29 cellular contexts compared by ENCODE assay signal in the genomic region with DNA sequence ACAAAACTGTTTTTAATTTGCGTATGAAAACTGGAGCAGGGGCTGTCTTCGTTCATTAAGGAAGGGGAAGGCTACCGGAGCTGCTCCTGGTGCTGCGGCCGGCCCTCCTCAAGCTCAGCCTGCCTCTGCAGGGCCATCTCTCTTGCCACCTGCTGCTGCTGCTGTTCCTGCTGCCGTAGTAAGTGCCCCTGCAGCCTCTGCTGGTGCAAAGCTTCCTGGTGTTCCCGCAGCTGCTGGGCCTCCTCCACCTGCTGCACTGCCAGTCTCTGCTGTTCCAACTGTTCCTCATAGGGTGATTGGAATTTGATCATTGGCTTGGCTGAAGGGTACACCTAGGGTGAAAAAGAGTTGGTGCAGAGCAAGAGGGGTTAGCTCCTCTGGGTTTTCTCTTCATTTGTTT.
DNase-seq lines count a peak whose midpoint lies in the region; ATAC-seq and TF ChIP-seq lines count a peak whose summit lies in the region.
"Had no signal": no experiment of that assay in that cellular context is flagged by ENCODE, and none has a peak within 500 bp of the region (broad histone marks: within the 10 kb centered on the region; RNA-seq: fewer than 3 reads in every experiment).

No MANE protein-coding gene starts in this region.

- no peak for DNase-seq in cardiac muscle cell (ENCODE audit: low read depth in 1 of 2, low spot score in 1 of 2)
- no peak for DNase-seq in Right ventricle myocardium superior
- peak; percentile 58 for DNase-seq in NCI-H2029 treated with DMSO at 0.1 percent for 48 hours (lab: John Stamatoyannopoulos, UW)
- peak; percentile 42 for DNase-seq in WTC11 (ENCODE audit: low spot score)
- no peak for DNase-seq in trophoblast cell
- no peak for DNase-seq in Calu3
- DNase-seq in NK-92 treated with Interleukin-12 subunit alpha and Interleukin-12 subunit beta, amount 100 ng/mL, for 24 hours (lab: John Stamatoyannopoulos, UW), result no peak
- no peak for DNase-seq in lower lobe of right lung
- DNase-seq: activated CD4-positive, alpha-beta T cell treated with anti-CD3 and anti-CD28 coated beads, Interleukin-2, amount 50 U/mL, for 4 hours; activated CD8-positive, alpha-beta memory T cell treated with anti-CD3 and anti-CD28 coated beads, Interleukin-2, amount 10 ng/mL, durations not matched to agents 7 days and 5 days; activated gamma-delta T cell; activated naive CD8-positive, alpha-beta T cell treated with anti-CD3 and anti-CD28 coated beads, Interleukin-2, amount 10 ng/mL, durations not matched to agents 7 days and 5 days; activated T-cell treated with anti-CD3 and anti-CD28 coated beads, Interleukin-2, amount 50 U/mL, for 4 hours; CD4-positive, CD25-positive, alpha-beta regulatory T cell; cortex of kidney; effector memory CD4-positive, alpha-beta T cell; mesendoderm; NCI-H1048; NCI-H446 treated with DMSO at 0.1 percent for 48 hours; PC-9; right cardiac atrium; spleen; T-helper 17 cell; thyroid gland had no signal

- no peak overlapping the region for H4K8ac ChIP-seq in trophoblast cell (ENCODE audit: low read depth, low read length)

- no peak for TF ChIP-seq CTCF in cardiac muscle cell (IDR thresholded peaks at IDR 0.05; ENCODE audit: low read depth, low read length)
- TF ChIP-seq CTCF in WTC11 (IDR thresholded peaks at IDR 0.05), result no peak
- no peak for TF ChIP-seq CTCF in Calu3 (IDR thresholded peaks at IDR 0.05; ENCODE audit: unreplicated experiment)
- no peak for TF ChIP-seq CTCF in lower lobe of right lung (IDR thresholded peaks at IDR 0.05)

- H3K27ac ChIP-seq in cardiac muscle cell (peak overlapping the region; percentile 49), trophoblast cell (ENCODE audit: low read depth, low read length) (no peak overlapping the region), lower lobe of right lung (no peak overlapping the region)
- H3K27ac ChIP-seq: ascending aorta, left lung, neutrophil, PC-9, spleen, thyroid gland, vagina had no signal

- H3K4me3 ChIP-seq in cardiac muscle cell (no peak overlapping the region), trophoblast cell (ENCODE audit: low read depth, low read length) (no peak overlapping the region), lower lobe of right lung (no peak overlapping the region)
- H3K4me3 ChIP-seq: ascending aorta, left lung, PC-9, spleen, thyroid gland, vagina had no signal

- no peak overlapping the region for H3K9ac ChIP-seq in trophoblast cell (ENCODE audit: low read length)

- peaks cover 47% of the 10 kb centered on the region for H3K36me3 Mint-ChIP-seq in WTC11
- H3K36me3 Mint-ChIP-seq in Calu3 (ENCODE audit: insufficient read depth, unreplicated experiment), result no peaks in the 10 kb centered on the region
- H3K36me3 Mint-ChIP-seq: CD4-positive, CD25-positive, alpha-beta regulatory T cell had no signal

- H3K27ac Mint-ChIP-seq in WTC11 (peak overlapping the region; percentile 21; the same call in 1 of the 2 replicates), Calu3 (ENCODE audit: unreplicated experiment) (no peak overlapping the region)
- H3K27ac Mint-ChIP-seq: activated CD8-positive, alpha-beta memory T cell treated with anti-CD3 and anti-CD28 coated beads, Interleukin-2, amount 10 ng/mL, durations not matched to agents 7 days and 5 days; activated naive CD8-positive, alpha-beta T cell treated with anti-CD3 and anti-CD28 coated beads, Interleukin-2, amount 10 ng/mL, durations not matched to agents 7 days and 5 days; CD4-positive, CD25-positive, alpha-beta regulatory T cell; IgD-negative memory B cell; T-helper 17 cell had no signal

- H3K4me1 Mint-ChIP-seq in WTC11 (peaks cover 13% of the 10 kb centered on the region), Calu3 (ENCODE audit: low read depth, unreplicated experiment) (no peaks in the 10 kb centered on the region)
- H3K4me1 Mint-ChIP-seq: CD4-positive, CD25-positive, alpha-beta regulatory T cell; T-helper 17 cell had no signal

- H3K4me1 ChIP-seq in cardiac muscle cell (ENCODE audit: low read depth) (peaks cover 68% of the 10 kb centered on the region), trophoblast cell (ENCODE audit: control insufficient read depth in 1 of 2, insufficient read depth in 2 of 2, low read length in 2 of 2) (no peaks in the 10 kb centered on the region), lower lobe of right lung (no peaks in the 10 kb centered on the region)
- H3K4me1 ChIP-seq: ascending aorta, spleen, thyroid gland, vagina had no signal

- H3K9me3 Mint-ChIP-seq in WTC11, result peaks cover 4% of the 10 kb centered on the region
- no peaks in the 10 kb centered on the region for H3K9me3 Mint-ChIP-seq in Calu3 (ENCODE audit: low read depth, unreplicated experiment)
- H3K9me3 Mint-ChIP-seq: activated naive CD8-positive, alpha-beta T cell treated with anti-CD3 and anti-CD28 coated beads, Interleukin-2, amount 10 ng/mL, durations not matched to agents 7 days and 5 days; activated T-cell treated with anti-CD3 and anti-CD28 coated beads, Interleukin-2, amount 50 U/mL, for 4 hours; IgD-negative memory B cell had no signal

- no peak overlapping the region for H3K18ac ChIP-seq in trophoblast cell (ENCODE audit: low read length)

- BruUV-seq in Calu3 (replicated peaks; lab: Mats Ljungman, UMichigan), result no TSS peak

- no peaks in the 10 kb centered on the region for H3K27me3 ChIP-seq in cardiac muscle cell
- H3K27me3 ChIP-seq in trophoblast cell (ENCODE audit: insufficient read depth, low read length), result no peaks in the 10 kb centered on the region
- no peaks in the 10 kb centered on the region for H3K27me3 ChIP-seq in lower lobe of right lung (ENCODE audit: low read depth)
- H3K27me3 ChIP-seq: ascending aorta, left lung, neutrophil, spleen, thyroid gland, vagina had no signal

- H2BK120ac ChIP-seq in trophoblast cell (ENCODE audit: insufficient read depth, low read length, poor library complexity), result no peak overlapping the region

- intact Hi-C loops in Right ventricle myocardium superior (cut with DNase I) (no loop called here), Calu3 (cut with micrococcal nuclease; ENCODE audit: unreplicated experiment) (no loop called here), lower lobe of right lung (cut with DNase I) (no loop called here)

- H4K91ac ChIP-seq in trophoblast cell (ENCODE audit: low read depth, low read length), result no peak overlapping the region

- WGBS in trophoblast cell (ENCODE audit: extremely low coverage, insufficient coverage, insufficient read length), result no CpG with 5 or more reads among the region's 7 CpGs

- H3K36me3 ChIP-seq in cardiac muscle cell, result peaks cover 59% of the 10 kb centered on the region
- H3K36me3 ChIP-seq in trophoblast cell (ENCODE audit: control insufficient read depth in 1 of 2, insufficient read depth in 2 of 2, low read length in 2 of 2), result peaks cover 8 to 15% of the 10 kb centered on the region in 2 experiments
- peaks cover 66% of the 10 kb centered on the region for H3K36me3 ChIP-seq in lower lobe of right lung

- no peaks in the 10 kb centered on the region for H3K9me3 ChIP-seq in cardiac muscle cell (ENCODE audit: low read depth)
- no peaks in the 10 kb centered on the region for H3K9me3 ChIP-seq in trophoblast cell (ENCODE audit: insufficient read depth, low read depth, low read length)
- H3K9me3 ChIP-seq in lower lobe of right lung, result no peaks in the 10 kb centered on the region
- H3K9me3 ChIP-seq: ascending aorta, left lung, neutrophil, spleen, thyroid gland, vagina had no signal

- no peak overlapping the region for H3K4me3 Mint-ChIP-seq in WTC11
- no peak overlapping the region for H3K4me3 Mint-ChIP-seq in Calu3 (ENCODE audit: low read depth, unreplicated experiment)
- H3K4me3 Mint-ChIP-seq: activated CD8-positive, alpha-beta memory T cell treated with anti-CD3 and anti-CD28 coated beads, Interleukin-2, amount 10 ng/mL, durations not matched to agents 7 days and 5 days; activated naive CD8-positive, alpha-beta T cell treated with anti-CD3 and anti-CD28 coated beads, Interleukin-2, amount 10 ng/mL, durations not matched to agents 7 days and 5 days; activated T-cell treated with anti-CD3 and anti-CD28 coated beads, Interleukin-2, amount 50 U/mL, for 4 hours; CD4-positive, CD25-positive, alpha-beta regulatory T cell; IgD-negative memory B cell; T-helper 17 cell had no signal

- no peaks in the 10 kb centered on the region for H3K27me3 Mint-ChIP-seq in WTC11 (ENCODE audit: low read depth)
- H3K27me3 Mint-ChIP-seq in Calu3 (ENCODE audit: unreplicated experiment), result no peaks in the 10 kb centered on the region
- H3K27me3 Mint-ChIP-seq: activated CD8-positive, alpha-beta memory T cell treated with anti-CD3 and anti-CD28 coated beads, Interleukin-2, amount 10 ng/mL, durations not matched to agents 7 days and 5 days; activated naive CD8-positive, alpha-beta T cell treated with anti-CD3 and anti-CD28 coated beads, Interleukin-2, amount 10 ng/mL, durations not matched to agents 7 days and 5 days; CD4-positive, CD25-positive, alpha-beta regulatory T cell; IgD-negative memory B cell had no signal

- no peak overlapping the region for H4K12ac ChIP-seq in trophoblast cell (ENCODE audit: low read depth, low read length)

- CTCF ChIA-PET in WTC11 (lab: Charles Lee), result interaction anchor here (1.0 to 3.2 kb wide), 6 partner anchors 11 to 650 kb away, joined by 3 to 17 read pairs (median 3); a partner anchor contains a TSS
- CTCF ChIA-PET in Calu3 (lab: Charles Lee), result no interaction called here

- no peak overlapping the region for H2BK5ac ChIP-seq in trophoblast cell (ENCODE audit: low read depth, low read length, poor library complexity)

- no peak overlapping the region for H3K4ac ChIP-seq in trophoblast cell (ENCODE audit: low read depth, low read length)

- no peak overlapping the region for H3K14ac ChIP-seq in trophoblast cell (ENCODE audit: low read length)

- H3K4me2 ChIP-seq in trophoblast cell (ENCODE audit: low read length), result no peak overlapping the region
- H3K4me2 ChIP-seq: PC-9 had no signal

- no peaks in the 10 kb centered on the region for H3K79me2 ChIP-seq in trophoblast cell (ENCODE audit: control insufficient read depth, insufficient read depth, low read length, poor library complexity)

- H3K23ac ChIP-seq in trophoblast cell (ENCODE audit: low read length), result peak overlapping the region; percentile 13

- H2AK5ac ChIP-seq in trophoblast cell (ENCODE audit: low read length), result no peak overlapping the region

- H3K79me1 ChIP-seq in trophoblast cell (ENCODE audit: low read length), result no peaks in the 10 kb centered on the region

- H2BK12ac ChIP-seq in trophoblast cell (ENCODE audit: low read length), result no peak overlapping the region

- H2AFZ ChIP-seq in trophoblast cell (ENCODE audit: insufficient read depth, low read length, poor library complexity), result no peak overlapping the region
- H2AFZ ChIP-seq: PC-9 had no signal

- POLR2A ChIA-PET in WTC11 (lab: Charles Lee), result no interaction called here

- ATAC-seq in Right ventricle myocardium superior (ENCODE audit: poor library complexity) (no peak), WTC11 (peak; percentile 99), lower lobe of right lung (no peak)
- ATAC-seq: activated CD8-positive, alpha-beta memory T cell treated with anti-CD3 and anti-CD28 coated beads, Interleukin-2, amount 10 ng/mL, durations not matched to agents 7 days and 5 days; activated T-cell treated with anti-CD3 and anti-CD28 coated beads, Interleukin-2, amount 50 U/mL, for 4 hours; left lung; right cardiac atrium; T-helper 17 cell had no signal

Comparison
In these comparisons a context has a peak if more than half of its experiments do, and no peak if none do; other contexts are left out.
1. DNase-seq: peak in NCI-H2029 treated with DMSO at 0.1 percent for 48 hours (single experiment) and WTC11 (single experiment); none in cardiac muscle cell (0 of 2), Right ventricle myocardium superior (single experiment), trophoblast cell (0 of 2), Calu3 (single experiment), NK-92 treated with Interleukin-12 subunit alpha and Interleukin-12 subunit beta, amount 100 ng/mL, for 24 hours (single experiment) and lower lobe of right lung (single experiment).